16 cellular contexts compared by ENCODE assay signal in the genomic region with DNA sequence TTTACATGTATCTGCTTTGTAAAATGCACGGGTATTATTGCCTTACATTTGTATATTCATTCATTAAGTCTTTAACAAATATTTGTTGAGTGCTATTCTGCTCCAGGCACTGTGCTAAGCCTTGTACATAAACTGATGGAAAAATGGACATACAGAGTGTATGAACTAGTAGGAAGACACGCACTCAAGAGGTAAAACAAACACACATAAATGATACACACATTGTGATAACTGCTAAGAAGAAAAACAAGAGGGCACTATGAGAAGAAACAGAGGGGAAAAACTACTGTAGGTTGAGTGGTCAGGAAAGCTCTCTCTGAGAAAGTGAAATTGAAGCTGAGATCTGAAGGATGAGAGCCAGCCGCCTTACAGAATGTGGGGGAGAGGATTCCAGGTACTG.
A peak's percentile ranks its signal among the peaks of the same experiment; 100 is the strongest.
DNase-seq lines count a peak whose midpoint lies in the region; ATAC-seq and TF ChIP-seq lines count a peak whose summit lies in the region.
"Had no signal": no experiment of that assay in that cellular context is flagged by ENCODE, and none has a peak within 500 bp of the region (broad histone marks: within the 10 kb centered on the region; RNA-seq: fewer than 3 reads in every experiment).

No MANE protein-coding gene starts in this region.

- TF ChIP-seq CTCF in WTC11 (IDR thresholded peaks at IDR 0.05) (no peak), psoas muscle (IDR thresholded peaks at IDR 0.05) (no peak)

- H3K4me1 Mint-ChIP-seq in WTC11: peaks cover 7% of the 10 kb centered on the region
- H3K4me1 Mint-ChIP-seq: CD4-positive, alpha-beta memory T cell had no signal

- CTCF ChIA-PET in WTC11 (lab: Charles Lee): no interaction called here

- DNase-seq in NCI-H526 treated with DMSO at 0.1 percent for 48 hours (lab: John Stamatoyannopoulos, UW) (peak; percentile 21), NCI-H526 (lab: John Stamatoyannopoulos, UW) (no peak), NCI-H146 (lab: John Stamatoyannopoulos, UW) (peak; percentile 40), WTC11 (ENCODE audit: low spot score) (no peak), psoas muscle (no peak), dedifferentiated amniotic fluid mesenchymal stem cell (ENCODE audit: extremely low spot score) (no peak), head of caudate nucleus (no peak)
- DNase-seq: CD4-positive, alpha-beta memory T cell; GOT3; HFFc6; KBM-7; Peyer's patch had no signal

- no peaks in the 10 kb centered on the region for H3K27me3 ChIP-seq in psoas muscle (ENCODE audit: insufficient read depth in 3 of 3, low read length in 2 of 3)
- H3K27me3 ChIP-seq: BLaER1, Peyer's patch had no signal

- intact Hi-C loops in psoas muscle (cut with DNase I): no loop called here
- intact Hi-C loops in head of caudate nucleus (cut with DNase I): no loop called here

- H3K9me3 ChIP-seq in psoas muscle: no peaks in the 10 kb centered on the region
- H3K9me3 ChIP-seq: A549, Peyer's patch had no signal

- 67 to 89% (median 68%) methylated on average over 3 of the region's 3 CpGs for WGBS in psoas muscle, 3 donors

- POLR2A ChIA-PET in WTC11 (lab: Charles Lee): no interaction called here

- no peaks in the 10 kb centered on the region for H3K36me3 ChIP-seq in psoas muscle (ENCODE audit: insufficient read depth in 1 of 2, low read depth in 1 of 2)
- H3K36me3 ChIP-seq: Peyer's patch had no signal

- H3K4me3 ChIP-seq in psoas muscle: no peak overlapping the region
- H3K4me3 ChIP-seq: A549, BLaER1, Peyer's patch, SK-N-MC had no signal

- H3K4me1 ChIP-seq in psoas muscle: peaks cover 38% of the 10 kb centered on the region
- H3K4me1 ChIP-seq: BLaER1, Peyer's patch had no signal

- H3K27ac Mint-ChIP-seq in WTC11: peak overlapping the region; percentile 25; the same call in 1 of the 2 replicates
- H3K27ac Mint-ChIP-seq: CD4-positive, alpha-beta memory T cell; HFFc6 had no signal

- H3K4me3 Mint-ChIP-seq in WTC11: no peak overlapping the region
- H3K4me3 Mint-ChIP-seq: CD4-positive, alpha-beta memory T cell; HFFc6 had no signal

- peak overlapping the region; percentile 86 for H3K27ac ChIP-seq in psoas muscle
- H3K27ac ChIP-seq: A549, BLaER1, Peyer's patch, SK-N-MC had no signal

- H3K27me3 Mint-ChIP-seq in WTC11 (ENCODE audit: low read depth): no peaks in the 10 kb centered on the region
- H3K27me3 Mint-ChIP-seq: CD4-positive, alpha-beta memory T cell had no signal

- H3K36me3 Mint-ChIP-seq in WTC11: no peaks in the 10 kb centered on the region
- H3K36me3 Mint-ChIP-seq: CD4-positive, alpha-beta memory T cell had no signal

- H3K9me3 Mint-ChIP-seq in WTC11: no peaks in the 10 kb centered on the region
- H3K9me3 Mint-ChIP-seq: CD4-positive, alpha-beta memory T cell; HFFc6 had no signal

- ATAC-seq in WTC11 (no peak), psoas muscle (no peak), GM18909 (IDR thresholded peaks at IDR 0.05; ENCODE audit: poor library complexity, unreplicated experiment) (no peak)
- ATAC-seq: A549 had no signal

TF ChIP-seq in WTC11, 78 proteins besides CTCF, POLR2A, EP300 and RAD21:
- TF ChIP-seq ZNF416 (CRISPR knock-in tag; IDR thresholded peaks at IDR 0.05): no peak
- no peak for TF ChIP-seq FOXP1 (CRISPR knock-in tag; IDR thresholded peaks at IDR 0.05; ENCODE audit: borderline replicate concordance)
- no peak for TF ChIP-seq SP1 (CRISPR knock-in tag; conservative IDR thresholded peaks at IDR 0.05)
- no peak for TF ChIP-seq ZBTB21 (CRISPR knock-in tag; IDR thresholded peaks at IDR 0.05; ENCODE audit: borderline replicate concordance)
- TF ChIP-seq SMAD3 (CRISPR knock-in tag; IDR thresholded peaks at IDR 0.05; ENCODE audit: borderline replicate concordance): no peak
- TF ChIP-seq NR1H2 (CRISPR knock-in tag; IDR thresholded peaks at IDR 0.05): no peak
- TF ChIP-seq, protein P1, sequence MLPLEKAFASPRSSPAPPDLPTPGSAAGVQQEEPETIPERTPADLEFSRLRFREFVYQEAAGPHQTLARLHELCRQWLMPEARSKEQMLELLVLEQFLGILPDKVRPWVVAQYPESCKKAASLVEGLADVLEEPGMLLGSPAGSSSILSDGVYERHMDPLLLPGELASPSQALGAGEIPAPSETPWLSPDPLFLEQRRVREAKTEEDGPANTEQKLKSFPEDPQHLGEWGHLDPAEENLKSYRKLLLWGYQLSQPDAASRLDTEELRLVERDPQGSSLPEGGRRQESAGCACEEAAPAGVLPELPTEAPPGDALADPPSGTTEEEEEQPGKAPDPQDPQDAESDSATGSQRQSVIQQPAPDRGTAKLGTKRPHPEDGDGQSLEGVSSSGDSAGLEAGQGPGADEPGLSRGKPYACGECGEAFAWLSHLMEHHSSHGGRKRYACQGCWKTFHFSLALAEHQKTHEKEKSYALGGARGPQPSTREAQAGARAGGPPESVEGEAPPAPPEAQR (CRISPR knock-in tag; IDR thresholded peaks at IDR 0.05): no peak
- TF ChIP-seq ZNF425 (CRISPR knock-in tag; conservative IDR thresholded peaks at IDR 0.05): no peak
- TF ChIP-seq ZNF263 (CRISPR knock-in tag; IDR thresholded peaks at IDR 0.05; ENCODE audit: low read depth): no peak
- TF ChIP-seq, protein P2, sequence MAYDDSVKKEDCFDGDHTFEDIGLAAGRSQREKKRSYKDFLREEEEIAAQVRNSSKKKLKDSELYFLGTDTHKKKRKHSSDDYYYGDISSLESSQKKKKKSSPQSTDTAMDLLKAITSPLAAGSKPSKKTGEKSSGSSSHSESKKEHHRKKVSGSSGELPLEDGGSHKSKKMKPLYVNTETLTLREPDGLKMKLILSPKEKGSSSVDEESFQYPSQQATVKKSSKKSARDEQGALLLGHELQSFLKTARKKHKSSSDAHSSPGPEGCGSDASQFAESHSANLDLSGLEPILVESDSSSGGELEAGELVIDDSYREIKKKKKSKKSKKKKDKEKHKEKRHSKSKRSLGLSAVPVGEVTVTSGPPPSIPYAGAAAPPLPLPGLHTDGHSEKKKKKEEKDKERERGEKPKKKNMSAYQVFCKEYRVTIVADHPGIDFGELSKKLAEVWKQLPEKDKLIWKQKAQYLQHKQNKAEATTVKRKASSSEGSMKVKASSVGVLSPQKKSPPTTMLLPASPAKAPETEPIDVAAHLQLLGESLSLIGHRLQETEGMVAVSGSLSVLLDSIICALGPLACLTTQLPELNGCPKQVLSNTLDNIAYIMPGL (CRISPR knock-in tag; IDR thresholded peaks at IDR 0.05): no peak
- TF ChIP-seq ZNF396 (CRISPR knock-in tag; IDR thresholded peaks at IDR 0.05; ENCODE audit: borderline replicate concordance): no peak

Comparison
In these comparisons a context has a peak if more than half of its experiments do, and no peak if none do; other contexts are left out.
1. DNase-seq: peak in NCI-H526 treated with DMSO at 0.1 percent for 48 hours (single experiment) and NCI-H146 (single experiment); none in NCI-H526 (0 of 2), WTC11 (single experiment), psoas muscle (0 of 2), dedifferentiated amniotic fluid mesenchymal stem cell (single experiment) and head of caudate nucleus (0 of 42).